ENCODE assay signal across 8 cellular contexts in the genomic region with DNA sequence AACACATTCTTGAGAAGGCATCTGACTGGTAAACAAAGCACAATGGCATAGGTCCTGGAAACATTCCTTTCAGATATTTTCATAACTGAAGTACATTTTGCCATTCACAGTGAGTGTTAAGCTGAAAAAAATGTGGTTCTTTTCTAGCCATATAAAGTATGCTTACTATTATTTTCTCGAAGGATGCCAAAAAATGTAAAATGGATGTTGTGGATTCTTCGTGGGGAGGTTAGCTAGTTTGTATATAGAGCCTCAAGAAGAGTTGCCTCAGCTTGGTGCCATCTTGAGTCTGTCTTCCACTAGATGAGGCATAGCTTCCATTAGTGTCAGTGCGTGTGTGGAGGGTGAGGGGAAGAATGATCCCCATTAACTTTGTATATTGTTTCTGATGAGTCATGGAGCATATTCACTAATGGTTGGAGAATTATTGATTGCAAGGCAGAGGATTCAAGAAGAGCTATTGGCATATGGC. TPM values are rescaled to one million over a fixed set of nuclear protein-coding genes. Genes with fewer than 3 reads are reported as not detected.
DNase-seq lines count a peak whose midpoint lies in the region; ATAC-seq lines count a peak whose summit lies in the region.

No MANE protein-coding gene starts in this region.

- H3K4me1 Mint-ChIP-seq in activated naive CD8-positive, alpha-beta T cell treated with anti-CD3 and anti-CD28 coated beads, Interleukin-2, amount 50 U/mL, for 24 hours, result peaks cover 60% of the 10 kb centered on the region

- H3K4me3 Mint-ChIP-seq in activated naive CD8-positive, alpha-beta T cell treated with anti-CD3 and anti-CD28 coated beads, Interleukin-2, amount 50 U/mL, for 24 hours, result peak overlapping the region; percentile 86

- H3K4me1 ChIP-seq in muscle layer of duodenum (ENCODE audit: control insufficient read depth in 1 of 2, insufficient read depth in 2 of 2, low read length in 2 of 2), result peaks cover 17% of the 10 kb centered on the region in 2 donors

- ATAC-seq in activated naive CD8-positive, alpha-beta T cell treated with anti-CD3 and anti-CD28 coated beads, Interleukin-2, amount 50 U/mL, for 24 hours, result peak; percentile 53
- ATAC-seq in GM19351 (IDR thresholded peaks at IDR 0.05; ENCODE audit: unreplicated experiment) (no peak), GM19455 (IDR thresholded peaks at IDR 0.05; ENCODE audit: unreplicated experiment) (no peak)

- peak overlapping the region; percentile 13 to 85 for H3K4me3 ChIP-seq in muscle layer of duodenum (ENCODE audit: low read depth in 1 of 2, low read length in 2 of 2)

- H3K9me3 ChIP-seq in muscle layer of duodenum (ENCODE audit: control insufficient read depth in 1 of 2, low read length in 2 of 2), result no peaks in the 10 kb centered on the region

- H3K36me3 Mint-ChIP-seq in activated naive CD8-positive, alpha-beta T cell treated with anti-CD3 and anti-CD28 coated beads, Interleukin-2, amount 50 U/mL, for 24 hours (ENCODE audit: low read depth), result peaks cover 28% of the 10 kb centered on the region

- H3K9me3 Mint-ChIP-seq in activated naive CD8-positive, alpha-beta T cell treated with anti-CD3 and anti-CD28 coated beads, Interleukin-2, amount 50 U/mL, for 24 hours, result no peaks in the 10 kb centered on the region

- H3K27ac ChIP-seq in muscle layer of duodenum (ENCODE audit: low read length), result peak overlapping the region; percentile 99

- DNase-seq in AG20443 (ENCODE audit: low spot score) (peak; percentile 26), LHCN-M2 (ENCODE audit: low read depth) (peak; percentile 35), inferior parietal cortex (ENCODE audit: extremely low spot score) (no peak), NCI-H446 treated with DMSO at 0.1 percent for 48 hours (lab: John Stamatoyannopoulos, UW) (no peak)
- no peak for DNase-seq in activated naive CD8-positive, alpha-beta T cell treated with anti-CD3 and anti-CD28 coated beads, Interleukin-2, amount 50 U/mL, for 24 hours

- no peaks in the 10 kb centered on the region for H3K27me3 Mint-ChIP-seq in activated naive CD8-positive, alpha-beta T cell treated with anti-CD3 and anti-CD28 coated beads, Interleukin-2, amount 50 U/mL, for 24 hours

- peak overlapping the region; percentile 94 for H3K27ac Mint-ChIP-seq in activated naive CD8-positive, alpha-beta T cell treated with anti-CD3 and anti-CD28 coated beads, Interleukin-2, amount 50 U/mL, for 24 hours

- no peaks in the 10 kb centered on the region for H3K27me3 ChIP-seq in muscle layer of duodenum (ENCODE audit: low read depth, low read length)

- H3K36me3 ChIP-seq in muscle layer of duodenum (ENCODE audit: control insufficient read depth in 1 of 2, insufficient read depth in 2 of 2, low read length in 2 of 2), result peaks cover 0 to 24% of the 10 kb centered on the region in 2 donors

RNA-seq across cellular contexts. Expression of a gene that starts 4.1 kb away (rescaled TPM):
- total RNA-seq in LHCN-M2 (2014; rRNA removed), result 124 and 149 TPM in 2 replicates
- polyA plus RNA-seq in LHCN-M2 (2012), result 25.7 TPM

Comparison
In these comparisons a context has a peak if more than half of its experiments do, and no peak if none do; other contexts are left out.
1. DNase-seq: peak in AG20443 (single experiment) and LHCN-M2 (single experiment); none in activated naive CD8-positive, alpha-beta T cell treated with anti-CD3 and anti-CD28 coated beads, Interleukin-2, amount 50 U/mL, for 24 hours (single experiment), inferior parietal cortex (single experiment) and NCI-H446 treated with DMSO at 0.1 percent for 48 hours (single experiment).